31 cellular contexts compared by ENCODE assay signal in the genomic region with DNA sequence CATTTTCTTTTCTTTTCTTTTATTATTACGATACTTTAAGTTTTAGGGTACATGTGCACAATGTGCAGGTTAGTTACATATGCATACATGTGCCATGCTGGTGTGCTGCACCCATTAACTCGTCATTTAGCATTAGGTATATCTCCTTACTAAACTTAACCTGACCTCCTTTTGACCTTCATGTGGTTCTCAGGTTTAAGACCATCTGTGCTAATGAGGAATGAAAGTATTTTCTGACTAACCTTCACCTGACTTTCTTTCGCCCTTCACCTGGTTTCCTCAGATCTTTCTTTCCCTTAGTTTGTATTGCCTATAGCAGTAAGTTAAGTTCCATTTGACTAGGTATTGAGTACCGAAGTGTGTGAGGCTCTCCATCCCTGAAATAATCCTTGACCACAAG. TPM values are rescaled to one million over a fixed set of nuclear protein-coding genes. Genes with fewer than 3 reads are reported as not detected.
DNase-seq lines count a peak whose midpoint lies in the region; ATAC-seq and TF ChIP-seq lines count a peak whose summit lies in the region.
"Had no signal": no experiment of that assay in that cellular context is flagged by ENCODE, and none has a peak within 500 bp of the region (broad histone marks: within the 10 kb centered on the region; RNA-seq: fewer than 3 reads in every experiment).

No MANE protein-coding gene starts in this region.

- H3K23me2 ChIP-seq in H9 (ENCODE audit: insufficient read length, low read depth, low read length, poor library complexity, severe bottlenecking), result no peaks in the 10 kb centered on the region

- H3K23ac ChIP-seq in H9 (ENCODE audit: insufficient read length, low read depth, low read length), result no peak overlapping the region

- no peak overlapping the region for H3K4ac ChIP-seq in H9 (ENCODE audit: low read depth, low read length)

- H2AFZ ChIP-seq in H9 (ENCODE audit: low read length), result no peak overlapping the region

- no peak overlapping the region for H2BK15ac ChIP-seq in H9 (ENCODE audit: low read depth, low read length)

- no peaks in the 10 kb centered on the region for H3K79me1 ChIP-seq in H9 (ENCODE audit: insufficient read depth, low read depth, low read length, poor library complexity, severe bottlenecking)

- H3K9me3 Mint-ChIP-seq in H9, result no peaks in the 10 kb centered on the region
- H3K9me3 Mint-ChIP-seq: activated naive CD4-positive, alpha-beta T cell treated with anti-CD3 and anti-CD28 coated beads for 36 hours; activated T-cell treated with anti-CD3 and anti-CD28 coated beads, Interleukin-2, amount 50 U/mL, for 72 hours; naive thymus-derived CD8-positive, alpha-beta T cell; stimulated activated naive CD8-positive, alpha-beta T cell treated with anti-CD3 and anti-CD28 coated beads, Interleukin-15, amount 100 ng/mL, for 72 hours had no signal

- intact Hi-C loops in colonic mucosa (cut with DNase I), result no loop called here

- no peak overlapping the region for H4K91ac ChIP-seq in H9 (ENCODE audit: insufficient read length, low read depth, low read length)

- no peak overlapping the region for H3K4me3 Mint-ChIP-seq in H9
- H3K4me3 Mint-ChIP-seq: activated CD8-positive, alpha-beta memory T cell treated with anti-CD3 and anti-CD28 coated beads, Interleukin-2, amount 10 ng/mL, durations not matched to agents 7 days and 5 days; activated naive CD4-positive, alpha-beta T cell treated with anti-CD3 and anti-CD28 coated beads for 36 hours; activated T-cell treated with anti-CD3 and anti-CD28 coated beads, Interleukin-2, amount 50 U/mL, for 72 hours; naive thymus-derived CD8-positive, alpha-beta T cell; stimulated activated naive CD8-positive, alpha-beta T cell treated with anti-CD3 and anti-CD28 coated beads, Interleukin-15, amount 100 ng/mL, for 72 hours had no signal

- H3K27ac ChIP-seq in H9 (ENCODE audit: insufficient read length, low read depth, low read length) (peak overlapping the region; percentile 52), colonic mucosa (peak overlapping the region; percentile 35)
- H3K27ac ChIP-seq: adrenal gland, brain microvascular endothelial cell, epithelial cell of prostate, left ventricle myocardium inferior had no signal

- H3K27me3 ChIP-seq in H9 (ENCODE audit: insufficient read depth, low read length) (peaks cover 2% of the 10 kb centered on the region; the same call in 1 of the 2 replicates), colonic mucosa (no peaks in the 10 kb centered on the region)
- H3K27me3 ChIP-seq: adrenal gland had no signal

- H2BK12ac ChIP-seq in H9 (ENCODE audit: insufficient read length, low read depth, low read length), result no peak overlapping the region

- H3K4me1 ChIP-seq in H9 (ENCODE audit: insufficient read depth, low read length) (no peaks in the 10 kb centered on the region; the same call in 1 of the 2 replicates), colonic mucosa (no peaks in the 10 kb centered on the region)
- H3K4me1 ChIP-seq: adrenal gland, BE2C, left ventricle myocardium inferior had no signal

- H3T11ph ChIP-seq in H9 (ENCODE audit: low read length), result no peak overlapping the region

- H3K4me1 Mint-ChIP-seq in H9, result peaks cover 9 to 10% of the 10 kb centered on the region in 2 experiments
- H3K4me1 Mint-ChIP-seq: activated CD8-positive, alpha-beta memory T cell treated with anti-CD3 and anti-CD28 coated beads, Interleukin-2, amount 10 ng/mL, durations not matched to agents 7 days and 5 days had no signal

- H3K4me2 ChIP-seq in H9 (ENCODE audit: insufficient read depth, insufficient read length, low read length), result no peak overlapping the region

- no peak overlapping the region for H3K14ac ChIP-seq in H9 (ENCODE audit: insufficient read depth, low read length)

- H3K36me3 Mint-ChIP-seq in H9 (ENCODE audit: insufficient read depth in 1 of 3, low read depth in 3 of 3), result no peaks in the 10 kb centered on the region
- H3K36me3 Mint-ChIP-seq: activated CD8-positive, alpha-beta memory T cell treated with anti-CD3 and anti-CD28 coated beads, Interleukin-2, amount 10 ng/mL, durations not matched to agents 7 days and 5 days; naive thymus-derived CD8-positive, alpha-beta T cell had no signal

- H3K9me3 ChIP-seq in H9 (ENCODE audit: control insufficient read depth, low read depth, low read length) (no peaks in the 10 kb centered on the region), colonic mucosa (no peaks in the 10 kb centered on the region)
- H3K9me3 ChIP-seq: adrenal gland, BE2C, left ventricle myocardium inferior had no signal

- H2AK5ac ChIP-seq in H9 (ENCODE audit: insufficient read length, low read length), result no peak overlapping the region

- H4K20me1 ChIP-seq in H9 (ENCODE audit: control insufficient read depth, insufficient read depth, insufficient read length), result no peaks in the 10 kb centered on the region

- H3K56ac ChIP-seq in H9 (ENCODE audit: insufficient read length, low read depth, low read length), result no peak overlapping the region

- H3K27ac Mint-ChIP-seq in H9, result 0 out of 7 replicates have a peak overlapping the region, but pooled peaks of 1 of the 3 experiments have one; percentile 10
- H3K27ac Mint-ChIP-seq: activated CD8-positive, alpha-beta memory T cell treated with anti-CD3 and anti-CD28 coated beads, Interleukin-2, amount 10 ng/mL, durations not matched to agents 7 days and 5 days; activated naive CD4-positive, alpha-beta T cell treated with anti-CD3 and anti-CD28 coated beads for 36 hours; activated T-cell treated with anti-CD3 and anti-CD28 coated beads, Interleukin-2, amount 50 U/mL, for 72 hours; naive thymus-derived CD8-positive, alpha-beta T cell; stimulated activated naive CD8-positive, alpha-beta T cell treated with anti-CD3 and anti-CD28 coated beads, Interleukin-15, amount 100 ng/mL, for 72 hours had no signal

- H3K36me3 ChIP-seq in colonic mucosa, result no peaks in the 10 kb centered on the region
- H3K36me3 ChIP-seq: adrenal gland, BE2C, brain microvascular endothelial cell, left ventricle myocardium inferior had no signal

- no peak overlapping the region for H3K9ac ChIP-seq in H9 (ENCODE audit: extremely low read depth, insufficient read length, low read length)
- peak overlapping the region in 1 of 2 donors; percentile 6 for H3K9ac ChIP-seq in colonic mucosa (ENCODE audit: low read depth in 2 of 2, low read length in 2 of 2)

- H4K5ac ChIP-seq in H9 (ENCODE audit: insufficient read length, low read depth, low read length), result no peak overlapping the region

- H2BK120ac ChIP-seq in H9 (ENCODE audit: low read depth, low read length, poor library complexity, severe bottlenecking), result no peak overlapping the region

- no peak overlapping the region for H3K4me3 ChIP-seq in GM12865 (ENCODE audit: low read depth, low read length)
- H3K4me3 ChIP-seq in colonic mucosa, result no peak overlapping the region
- H3K4me3 ChIP-seq: adrenal gland, left ventricle myocardium inferior had no signal

- peaks cover 9% of the 10 kb centered on the region for H3K27me3 Mint-ChIP-seq in H9 (ENCODE audit: low read depth)
- H3K27me3 Mint-ChIP-seq: stimulated activated naive CD8-positive, alpha-beta T cell treated with anti-CD3 and anti-CD28 coated beads, Interleukin-15, amount 100 ng/mL, for 72 hours had no signal

- H3K79me2 ChIP-seq in H9 (ENCODE audit: insufficient read depth, low read length), result 0 out of 2 replicates have a peak, but pooled peaks cover 2% of the 10 kb centered on the region

- H2BK5ac ChIP-seq in H9 (ENCODE audit: insufficient read length, low read length), result no peak overlapping the region

- H3K18ac ChIP-seq in H9 (ENCODE audit: insufficient read length, low read depth, low read length), result no peak overlapping the region

- no peak overlapping the region for H4K8ac ChIP-seq in H9 (replicated peaks; ENCODE audit: insufficient read length, low read depth, low read length)

- ATAC-seq in HG03175 (IDR thresholded peaks at IDR 0.05; ENCODE audit: unreplicated experiment) (peak; percentile 64), GM18505 (IDR thresholded peaks at IDR 0.05; ENCODE audit: unreplicated experiment) (no peak), GM18519 (IDR thresholded peaks at IDR 0.05; ENCODE audit: low FRiP score, unreplicated experiment) (no peak)
- ATAC-seq: activated CD8-positive, alpha-beta memory T cell treated with anti-CD3 and anti-CD28 coated beads, Interleukin-2, amount 10 ng/mL, durations not matched to agents 7 days and 5 days; activated T-cell treated with anti-CD3 and anti-CD28 coated beads, Interleukin-2, amount 50 U/mL, for 72 hours; naive thymus-derived CD8-positive, alpha-beta T cell; Panc1; stimulated activated naive CD8-positive, alpha-beta T cell treated with anti-CD3 and anti-CD28 coated beads, Interleukin-15, amount 100 ng/mL, for 72 hours had no signal

- DNase-seq in GM12865 (ENCODE audit: low read depth), result peak; percentile 15
- no peak for DNase-seq in H9
- no peak for DNase-seq in colonic mucosa
- no peak for DNase-seq in effector CD4-positive, alpha-beta T cell
- no peak for DNase-seq in germinal center (ENCODE audit: low spot score)
- DNase-seq: activated CD4-positive, alpha-beta T cell treated with anti-CD3 and anti-CD28 coated beads, Interleukin-2, amount 50 U/mL, for 1 hour; activated CD8-positive, alpha-beta memory T cell treated with anti-CD3 and anti-CD28 coated beads, Interleukin-2, amount 10 ng/mL, durations not matched to agents 7 days and 5 days; activated naive CD4-positive, alpha-beta T cell treated with anti-CD3 and anti-CD28 coated beads for 36 hours; activated T-cell treated with anti-CD3 and anti-CD28 coated beads, Interleukin-2, amount 50 U/mL, for 72 hours; adrenal gland; BE2C; brain microvascular endothelial cell; glutamatergic neuron; GOT3; left ventricle myocardium inferior; naive thymus-derived CD8-positive, alpha-beta T cell; NCI-H1092 treated with DMSO at 0.1 percent for 48 hours; NCI-H187; NCI-H526; occipital lobe; retina; SHP77 treated with DMSO at 0.1 percent for 48 hours; stimulated activated CD8-positive, alpha-beta memory T cell treated with anti-CD3 and anti-CD28 coated beads, Interleukin-4, amount 100 ng/mL, for 48 hours; stimulated activated naive CD8-positive, alpha-beta T cell treated with anti-CD3 and anti-CD28 coated beads, Interleukin-15, amount 100 ng/mL, for 72 hours; SW 1271; T1000 had no signal

- H2BK20ac ChIP-seq in H9 (ENCODE audit: low read depth, low read length, poor library complexity, severe bottlenecking), result no peak overlapping the region

- TF ChIP-seq POLR2A in GM18505 (IDR thresholded peaks at IDR 0.05; ENCODE audit: borderline replicate concordance, extremely low read depth, insufficient read depth, insufficient read length), result no peak

- no peak for TF ChIP-seq CTCF in GM12865 (IDR thresholded peaks at IDR 0.05; ENCODE audit: insufficient read depth, low read depth, low read length, missing control alignments)
- no peak for TF ChIP-seq CTCF in H9 (conservative IDR thresholded peaks at IDR 0.05)
- TF ChIP-seq CTCF in colonic mucosa (IDR thresholded peaks at IDR 0.05), result no peak

- no CpG with 5 or more reads among the region's 4 CpGs for WGBS in H9 (ENCODE audit: extremely low coverage, insufficient read length, low lambda C conversion rate)

RNA-seq across cellular contexts. Expression of gene EXPH5, which starts 6.5 kb away (rescaled TPM):
- total RNA-seq in H9 (2021), result 3.1 and 4.0 TPM in 2 replicates
- total RNA-seq in colonic mucosa, result 10 to 100 TPM; 32.2 to 41.8 TPM
